ENCODE assay signal across 29 cellular contexts in genomic region chr16:84255050-84255810, GRCh38. TPM values are rescaled to one million over a fixed set of nuclear protein-coding genes. Genes with fewer than 3 reads are reported as not detected.
"Had no signal": no experiment of that assay in that cellular context is flagged by ENCODE, and none has a peak within 500 bp of the region (broad histone marks: within the 10 kb centered on the region; RNA-seq: fewer than 3 reads in every experiment).

No MANE protein-coding gene starts in this region.

- H3K4me1 ChIP-seq: adrenal gland, body of pancreas, breast epithelium, SJCRH30 had no signal

- H3K9me3 Mint-ChIP-seq: activated naive CD4-positive, alpha-beta T cell treated with anti-CD3 and anti-CD28 coated beads, Interleukin-2, amount 50 U/mL, for 24 hours; activated T-cell treated with anti-CD3 and anti-CD28 coated beads, Interleukin-2, amount 50 U/mL, for 24 hours; activated T-helper 2 cell treated with anti-CD3 and anti-CD28 coated beads, Interferon-gamma antibody, Interleukin-2, Interleukin-4, amounts not matched to agents 10 μg/mL and 5 μg/mL and 100 μg/mL, durations not matched to agents 14 hours and 24 hours and 36 hours; T-helper 2 cell treated with Interferon-gamma antibody and Interleukin-4, amounts not matched to agents 5 μg/mL and 100 μg/mL, for 36 hours had no signal

- H3K27me3 ChIP-seq: adrenal gland, body of pancreas, breast epithelium, SJCRH30 had no signal

- H3K4me2 ChIP-seq: KMS-11, SK-N-SH had no signal

- H3K4me1 Mint-ChIP-seq: activated CD4-positive, alpha-beta T cell treated with anti-CD3 and anti-CD28 coated beads, Interleukin-2, amount 10 ng/mL, durations not matched to agents 7 days and 5 days; activated naive CD4-positive, alpha-beta T cell treated with anti-CD3 and anti-CD28 coated beads, Interleukin-2, amount 50 U/mL, for 24 hours had no signal

- DNase-seq: activated CD4-positive, alpha-beta T cell treated with anti-CD3 and anti-CD28 coated beads, Interleukin-2, amount 10 ng/mL, durations not matched to agents 7 days and 5 days; activated CD4-positive, alpha-beta T cell treated with anti-CD3 and anti-CD28 coated beads, Interleukin-2, amount 50 U/mL, for 48 hours; activated CD8-positive, alpha-beta T cell treated with anti-CD3 and anti-CD28 coated beads, Interleukin-2, amount 10 ng/mL, durations not matched to agents 7 days and 5 days; activated gamma-delta T cell; activated naive CD4-positive, alpha-beta T cell treated with Interleukin-2 at 50 U/mL for 16 hours; activated T-cell treated with anti-CD3 and anti-CD28 coated beads, Interleukin-2, amount 50 U/mL, for 24 hours; adrenal gland; body of pancreas; NCI-H1092 treated with DMSO at 0.1 percent for 48 hours; NCI-H1417 treated with DMSO at 0.1 percent for 48 hours; NCI-H187 treated with DMSO at 0.1 percent for 48 hours; NCI-H2081; NCI-H345; NCI-H524 treated with DMSO at 0.1 percent for 48 hours; SHP77; SJCRH30; SK-N-SH had no signal

- H3K36me3 Mint-ChIP-seq: activated naive CD4-positive, alpha-beta T cell treated with anti-CD3 and anti-CD28 coated beads, Interleukin-2, amount 50 U/mL, for 24 hours had no signal

- H3K27ac Mint-ChIP-seq: activated CD4-positive, alpha-beta T cell treated with anti-CD3 and anti-CD28 coated beads, Interleukin-2, amount 10 ng/mL, durations not matched to agents 7 days and 5 days; activated CD8-positive, alpha-beta T cell treated with anti-CD3 and anti-CD28 coated beads, Interleukin-2, amount 10 ng/mL, durations not matched to agents 7 days and 5 days; activated naive CD4-positive, alpha-beta T cell treated with anti-CD3 and anti-CD28 coated beads, Interleukin-2, amount 50 U/mL, for 24 hours; activated T-cell treated with anti-CD3 and anti-CD28 coated beads, Interleukin-2, amount 50 U/mL, for 24 hours; activated T-helper 2 cell treated with anti-CD3 and anti-CD28 coated beads, Interferon-gamma antibody, Interleukin-2, Interleukin-4, amounts not matched to agents 10 μg/mL and 5 μg/mL and 100 μg/mL, durations not matched to agents 14 hours and 24 hours and 36 hours; T-helper 1 cell treated with Interleukin-12 subunit alpha and Interleukin-12 subunit beta and Interleukin-4 antibody, amounts not matched to agents 30 μg/mL and 1 μg/mL, for 36 hours; T-helper 2 cell treated with Interferon-gamma antibody and Interleukin-4, amounts not matched to agents 5 μg/mL and 100 μg/mL, for 36 hours had no signal

- ATAC-seq: activated CD8-positive, alpha-beta T cell treated with anti-CD3 and anti-CD28 coated beads, Interleukin-2, amount 10 ng/mL, durations not matched to agents 7 days and 5 days; body of pancreas; Panc1 had no signal

- H3K36me3 ChIP-seq: adrenal gland, breast epithelium, SJCRH30 had no signal

- H3K9me2 ChIP-seq: SK-N-SH had no signal

- H3K4me3 ChIP-seq: adrenal gland, body of pancreas, breast epithelium, SJCRH30 had no signal

- H3K27ac ChIP-seq: adrenal gland, body of pancreas, breast epithelium, KMS-11, SJCRH30 had no signal

- H3K9me3 ChIP-seq: adrenal gland, body of pancreas, SJCRH30, SK-N-SH had no signal

- H3K4me3 Mint-ChIP-seq: activated CD4-positive, alpha-beta T cell treated with anti-CD3 and anti-CD28 coated beads, Interleukin-2, amount 10 ng/mL, durations not matched to agents 7 days and 5 days; activated CD8-positive, alpha-beta T cell treated with anti-CD3 and anti-CD28 coated beads, Interleukin-2, amount 10 ng/mL, durations not matched to agents 7 days and 5 days; activated naive CD4-positive, alpha-beta T cell treated with anti-CD3 and anti-CD28 coated beads, Interleukin-2, amount 50 U/mL, for 24 hours; activated T-cell treated with anti-CD3 and anti-CD28 coated beads, Interleukin-2, amount 50 U/mL, for 24 hours; T-helper 1 cell treated with Interleukin-12 subunit alpha and Interleukin-12 subunit beta and Interleukin-4 antibody, amounts not matched to agents 30 μg/mL and 1 μg/mL, for 36 hours; T-helper 2 cell treated with Interferon-gamma antibody and Interleukin-4, amounts not matched to agents 5 μg/mL and 100 μg/mL, for 36 hours had no signal

RNA-seq across cellular contexts. Expression of gene KCNG4, which starts 15.4 kb away (rescaled TPM):
- total RNA-seq: activated CD4-positive, alpha-beta T cell treated with anti-CD3 and anti-CD28 coated beads, Interleukin-2, amount 10 ng/mL, durations not matched to agents 7 days and 5 days; activated CD8-positive, alpha-beta T cell treated with anti-CD3 and anti-CD28 coated beads, Interleukin-2, amount 10 ng/mL, durations not matched to agents 7 days and 5 days; activated T-helper 2 cell treated with anti-CD3 and anti-CD28 coated beads, Interferon-gamma antibody, Interleukin-2, Interleukin-4, amounts not matched to agents 10 μg/mL and 5 μg/mL and 100 μg/mL, durations not matched to agents 14 hours and 24 hours and 36 hours; astrocyte; body of pancreas; breast epithelium; cardiac septum; RPMI7951 had no signal
- polyA plus RNA-seq: SK-N-SH had no signal

RNA-seq across cellular contexts. Expression of gene WFDC1, which starts 39.4 kb away (rescaled TPM):
- total RNA-seq: activated CD4-positive, alpha-beta T cell treated with anti-CD3 and anti-CD28 coated beads, Interleukin-2, amount 10 ng/mL, durations not matched to agents 7 days and 5 days; activated CD8-positive, alpha-beta T cell treated with anti-CD3 and anti-CD28 coated beads, Interleukin-2, amount 10 ng/mL, durations not matched to agents 7 days and 5 days; activated T-helper 2 cell treated with anti-CD3 and anti-CD28 coated beads, Interferon-gamma antibody, Interleukin-2, Interleukin-4, amounts not matched to agents 10 μg/mL and 5 μg/mL and 100 μg/mL, durations not matched to agents 14 hours and 24 hours and 36 hours; LHCN-M2; NCI-H460; RPMI7951 had no signal
